16 cellular contexts compared by ENCODE assay signal in genomic region chr13:112249644-112250610, GRCh38.
"Had no signal": no experiment of that assay in that cellular context is flagged by ENCODE, and none has a peak within 500 bp of the region (broad histone marks: within the 10 kb centered on the region; RNA-seq: fewer than 3 reads in every experiment).

No MANE protein-coding gene starts in this region.

- H3K36me3 ChIP-seq: adrenal gland, ovary, tibial artery had no signal

- H3K4me3 ChIP-seq: adrenal gland, body of pancreas, ovary, skin epidermis, tibial artery had no signal

- H3K36me3 Mint-ChIP-seq: natural killer cell treated with Interleukin-12 subunit alpha and Interleukin-12 subunit beta and Interleukin-15 and Interleukin-18, amount 100 ng/mL, for 72 hours; T-cell had no signal

- H3K4me1 Mint-ChIP-seq: activated CD4-positive, alpha-beta memory T cell treated with anti-CD3 and anti-CD28 coated beads, Interleukin-2, amount 10 ng/mL, durations not matched to agents 7 days and 5 days; activated CD4-positive, alpha-beta T cell treated with anti-CD3 and anti-CD28 coated beads for 36 hours; activated T-helper 17 cell treated with anti-CD3 and anti-CD28 coated beads, Interleukin-2, amount 50 U/mL, for 72 hours; central memory CD8-positive, alpha-beta T cell; T-cell had no signal

- H3K27me3 ChIP-seq: ovary had no signal

- H3K4me3 Mint-ChIP-seq: activated CD4-positive, alpha-beta memory T cell treated with anti-CD3 and anti-CD28 coated beads, Interleukin-2, amount 10 ng/mL, durations not matched to agents 7 days and 5 days; activated CD4-positive, alpha-beta T cell treated with anti-CD3 and anti-CD28 coated beads for 36 hours; activated T-helper 17 cell treated with anti-CD3 and anti-CD28 coated beads, Interleukin-2, amount 50 U/mL, for 72 hours; central memory CD8-positive, alpha-beta T cell; dendritic cell treated with granulocyte-macrophage colony-stimulating factor and Interleukin-4, amounts not matched to agents 40 ng/mL and 50 ng/mL, for 4 days; natural killer cell treated with Interleukin-12 subunit alpha and Interleukin-12 subunit beta and Interleukin-15 and Interleukin-18, amount 100 ng/mL, for 72 hours; T-cell had no signal

- ATAC-seq: activated CD4-positive, alpha-beta T cell treated with anti-CD3 and anti-CD28 coated beads for 36 hours; activated T-helper 17 cell treated with anti-CD3 and anti-CD28 coated beads, Interleukin-2, amount 50 U/mL, for 72 hours; body of pancreas; esophagus mucosa; left colon; T-cell had no signal

- H3K27ac Mint-ChIP-seq: activated CD4-positive, alpha-beta memory T cell treated with anti-CD3 and anti-CD28 coated beads, Interleukin-2, amount 10 ng/mL, durations not matched to agents 7 days and 5 days; activated CD4-positive, alpha-beta T cell treated with anti-CD3 and anti-CD28 coated beads for 36 hours; activated T-helper 17 cell treated with anti-CD3 and anti-CD28 coated beads, Interleukin-2, amount 50 U/mL, for 72 hours; dendritic cell treated with granulocyte-macrophage colony-stimulating factor and Interleukin-4, amounts not matched to agents 40 ng/mL and 50 ng/mL, for 4 days; natural killer cell treated with Interleukin-12 subunit alpha and Interleukin-12 subunit beta and Interleukin-15 and Interleukin-18, amount 100 ng/mL, for 72 hours; T-cell had no signal

- DNase-seq: activated CD4-positive, alpha-beta memory T cell treated with anti-CD3 and anti-CD28 coated beads, Interleukin-2, amount 10 ng/mL, durations not matched to agents 7 days and 5 days; activated CD4-positive, alpha-beta T cell treated with anti-CD3 and anti-CD28 coated beads for 36 hours; activated naive CD4-positive, alpha-beta T cell treated with anti-CD3 and anti-CD28 coated beads, Interleukin-2, amount 50 U/mL, for 16 hours; body of pancreas; left colon; ovary; T-cell; T1000; tibial artery had no signal

- H3K27me3 Mint-ChIP-seq: activated CD4-positive, alpha-beta memory T cell treated with anti-CD3 and anti-CD28 coated beads, Interleukin-2, amount 10 ng/mL, durations not matched to agents 7 days and 5 days; dendritic cell treated with granulocyte-macrophage colony-stimulating factor and Interleukin-4, amounts not matched to agents 40 ng/mL and 50 ng/mL, for 4 days had no signal

- H3K9me3 ChIP-seq: adrenal gland, body of pancreas, ovary, tibial artery had no signal

- H3K27ac ChIP-seq: adrenal gland, body of pancreas, ovary, skin epidermis, tibial artery had no signal

- H3K4me1 ChIP-seq: adrenal gland, body of pancreas, tibial artery had no signal

- H3K9me3 Mint-ChIP-seq: central memory CD8-positive, alpha-beta T cell; dendritic cell treated with granulocyte-macrophage colony-stimulating factor and Interleukin-4, amounts not matched to agents 40 ng/mL and 50 ng/mL, for 4 days; natural killer cell treated with Interleukin-12 subunit alpha and Interleukin-12 subunit beta and Interleukin-15 and Interleukin-18, amount 100 ng/mL, for 72 hours; T-cell had no signal
